Comparison of ENCODE assay signal across 11 cellular contexts in the genomic region with DNA sequence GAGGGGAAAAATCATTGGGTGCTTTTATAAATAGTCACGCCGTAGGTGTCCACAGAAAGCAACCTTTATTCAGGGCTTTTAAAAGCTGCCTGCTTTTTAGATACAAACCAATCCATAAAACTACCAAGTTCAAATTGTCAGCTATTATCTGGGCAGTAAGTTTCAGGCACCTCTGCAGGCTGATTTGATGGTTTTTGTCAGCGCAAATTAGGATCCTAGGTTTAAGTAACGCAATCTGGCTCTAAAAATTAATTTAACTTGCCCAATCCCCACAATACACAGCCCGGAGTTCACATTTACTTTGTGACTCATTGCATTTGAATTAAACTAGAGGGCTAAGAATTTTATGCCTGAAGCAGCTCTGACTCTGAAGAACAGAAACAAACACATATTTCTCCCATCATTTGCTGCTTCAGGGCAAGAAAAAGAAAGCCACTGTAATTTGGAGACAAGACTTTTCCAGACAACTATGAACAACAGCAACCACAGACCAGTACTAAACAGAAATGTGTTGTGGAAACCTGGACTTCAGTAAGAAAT. TPM values are rescaled to one million over a fixed set of nuclear protein-coding genes. Genes with fewer than 3 reads are reported as not detected.
DNase-seq lines count a peak whose midpoint lies in the region; ATAC-seq and TF ChIP-seq lines count a peak whose summit lies in the region.
"Had no signal": no experiment of that assay in that cellular context is flagged by ENCODE, and none has a peak within 500 bp of the region (broad histone marks: within the 10 kb centered on the region; RNA-seq: fewer than 3 reads in every experiment).

No MANE protein-coding gene starts in this region.

- 0 out of 2 replicates have a peak, but pooled peaks cover 3% of the 10 kb centered on the region for H4K20me1 ChIP-seq in GM23248 (ENCODE audit: insufficient read depth)

- no peaks in the 10 kb centered on the region for H3K9me3 Mint-ChIP-seq in T-helper 2 cell treated with Interferon-gamma antibody and Interleukin-4, amounts not matched to agents 5 μg/mL and 100 μg/mL, for 36 hours
- H3K9me3 Mint-ChIP-seq: activated CD4-positive, alpha-beta memory T cell treated with anti-CD3 and anti-CD28 coated beads, Interleukin-2, amount 10 ng/mL, durations not matched to agents 7 days and 5 days; dendritic cell treated with granulocyte-macrophage colony-stimulating factor and Interleukin-4, amounts not matched to agents 40 ng/mL and 50 ng/mL, for 4 days had no signal

- H3K9me3 ChIP-seq in GM23248 (ENCODE audit: low read depth) = no peaks in the 10 kb centered on the region
- H3K9me3 ChIP-seq in adipocyte (ENCODE audit: control insufficient read depth, low read length) = no peaks in the 10 kb centered on the region
- no peaks in the 10 kb centered on the region for H3K9me3 ChIP-seq in sigmoid colon
- H3K9me3 ChIP-seq: Peyer's patch had no signal

- peaks cover 79% of the 10 kb centered on the region for H3F3A ChIP-seq in GM23248 (ENCODE audit: insufficient read depth)

- peaks cover 58% of the 10 kb centered on the region for H3K4me1 ChIP-seq in GM23248 (ENCODE audit: insufficient read depth)
- H3K4me1 ChIP-seq in adipocyte (ENCODE audit: control insufficient read depth, insufficient read depth, low read length) = peaks cover 45% of the 10 kb centered on the region
- H3K4me1 ChIP-seq in foreskin keratinocyte = peaks cover 23% of the 10 kb centered on the region
- peaks cover 0 to 45% (median 41%) of the 10 kb centered on the region in 4 donors for H3K4me1 ChIP-seq in sigmoid colon
- H3K4me1 ChIP-seq: Peyer's patch had no signal

- peaks cover 20% of the 10 kb centered on the region; the same call in 1 of the 2 replicates for H3K36me3 ChIP-seq in GM23248 (ENCODE audit: low read depth)
- peaks cover 29% of the 10 kb centered on the region for H3K36me3 ChIP-seq in adipocyte (ENCODE audit: control insufficient read depth, insufficient read depth, low read length, severe bottlenecking)
- no peaks in the 10 kb centered on the region for H3K36me3 ChIP-seq in sigmoid colon
- H3K36me3 ChIP-seq: Peyer's patch had no signal

- H2AFZ ChIP-seq in GM23248 = no peak overlapping the region

- H3K9ac ChIP-seq in GM23248 (peak overlapping the region; percentile 80), adipocyte (ENCODE audit: low read length) (peak overlapping the region; percentile 17)

- in situ Hi-C loops in GM23248 (cut with MboI) = no loop called here

- no peak for TF ChIP-seq POLR2A in sigmoid colon (IDR thresholded peaks at IDR 0.05)

- H3K4me1 Mint-ChIP-seq in T-helper 2 cell treated with Interferon-gamma antibody and Interleukin-4, amounts not matched to agents 5 μg/mL and 100 μg/mL, for 36 hours (ENCODE audit: low read depth) = no peaks in the 10 kb centered on the region
- H3K4me1 Mint-ChIP-seq: activated CD4-positive, alpha-beta memory T cell treated with anti-CD3 and anti-CD28 coated beads, Interleukin-2, amount 10 ng/mL, durations not matched to agents 7 days and 5 days had no signal

- no peaks in the 10 kb centered on the region for H3K9me2 ChIP-seq in GM23248 (ENCODE audit: insufficient read depth)

- TF ChIP-seq CTCF in foreskin keratinocyte (conservative IDR thresholded peaks at IDR 0.05) (peak; percentile 0), sigmoid colon (IDR thresholded peaks at IDR 0.05) (no peak)

- peaks cover 97% of the 10 kb centered on the region for H3K79me2 ChIP-seq in GM23248 (ENCODE audit: insufficient read depth)

- no peak overlapping the region for H3K27ac Mint-ChIP-seq in T-helper 2 cell treated with Interferon-gamma antibody and Interleukin-4, amounts not matched to agents 5 μg/mL and 100 μg/mL, for 36 hours
- H3K27ac Mint-ChIP-seq: activated CD4-positive, alpha-beta memory T cell treated with anti-CD3 and anti-CD28 coated beads, Interleukin-2, amount 10 ng/mL, durations not matched to agents 7 days and 5 days; dendritic cell treated with granulocyte-macrophage colony-stimulating factor and Interleukin-4, amounts not matched to agents 40 ng/mL and 50 ng/mL, for 4 days had no signal

- ATAC-seq in foreskin keratinocyte = peak; percentile 81

- WGBS in GM23248 (ENCODE audit: low coverage in 1 of 2, low lambda C conversion rate in 2 of 2, missing lambda C conversion rate in 2 of 2), 2 experiments = 40% methylated on average over 5 of the region's 5 CpGs
- 80 to 84% methylated on average over 5 of the region's 5 CpGs for WGBS in sigmoid colon, 2 donors

- intact Hi-C loops in sigmoid colon (cut with DNase I) = no loop called here
- intact Hi-C loops in posterior vena cava (cut with DNase I) = no loop called here

- H3K4me3 ChIP-seq in GM23248 = peak overlapping the region; percentile 32
- H3K4me3 ChIP-seq in adipocyte (ENCODE audit: low read length) = peak overlapping the region; percentile 17
- H3K4me3 ChIP-seq in sigmoid colon = no peak overlapping the region
- H3K4me3 ChIP-seq: Peyer's patch had no signal

- H3K27me3 Mint-ChIP-seq in T-helper 2 cell treated with Interferon-gamma antibody and Interleukin-4, amounts not matched to agents 5 μg/mL and 100 μg/mL, for 36 hours (ENCODE audit: low read depth) = peaks cover 4% of the 10 kb centered on the region
- H3K27me3 Mint-ChIP-seq: activated CD4-positive, alpha-beta memory T cell treated with anti-CD3 and anti-CD28 coated beads, Interleukin-2, amount 10 ng/mL, durations not matched to agents 7 days and 5 days; dendritic cell treated with granulocyte-macrophage colony-stimulating factor and Interleukin-4, amounts not matched to agents 40 ng/mL and 50 ng/mL, for 4 days had no signal

- no peaks in the 10 kb centered on the region for H3K36me3 Mint-ChIP-seq in T-helper 2 cell treated with Interferon-gamma antibody and Interleukin-4, amounts not matched to agents 5 μg/mL and 100 μg/mL, for 36 hours (ENCODE audit: low read depth)

- H3K27me3 ChIP-seq in GM23248 (replicated peaks; ENCODE audit: insufficient read depth) = no peaks in the 10 kb centered on the region
- no peaks in the 10 kb centered on the region for H3K27me3 ChIP-seq in adipocyte (replicated peaks; ENCODE audit: control insufficient read depth, insufficient read depth, low read length)
- H3K27me3 ChIP-seq in foreskin keratinocyte = no peaks in the 10 kb centered on the region
- no peaks in the 10 kb centered on the region for H3K27me3 ChIP-seq in sigmoid colon
- H3K27me3 ChIP-seq: Peyer's patch had no signal

- peak; percentile 91 for DNase-seq in GM23248
- DNase-seq in adipocyte (ENCODE audit: low read depth) = peak; percentile 90
- DNase-seq in foreskin keratinocyte = peak; percentile 88 to 91
- no peak for DNase-seq in sigmoid colon
- DNase-seq in T-helper 2 cell treated with Interferon-gamma antibody and Interleukin-4, amounts not matched to agents 5 μg/mL and 100 μg/mL, for 36 hours (ENCODE audit: low spot score) = no peak
- DNase-seq in NCI-H1105 (lab: John Stamatoyannopoulos, UW) = no peak
- DNase-seq in posterior vena cava (ENCODE audit: low spot score) = no peak
- no peak for DNase-seq in occipital lobe (lab: John Stamatoyannopoulos, UW)
- DNase-seq: activated CD4-positive, alpha-beta memory T cell treated with anti-CD3 and anti-CD28 coated beads, Interleukin-2, amount 10 ng/mL, durations not matched to agents 7 days and 5 days; Peyer's patch had no signal

- peak overlapping the region; percentile 98 for H3K27ac ChIP-seq in GM23248
- H3K27ac ChIP-seq in foreskin keratinocyte = peak overlapping the region; percentile 64
- H3K27ac ChIP-seq in sigmoid colon = peak overlapping the region; percentile 17 to 72 (median 57)
- H3K27ac ChIP-seq: Peyer's patch had no signal

- no peak for TF ChIP-seq EP300 in sigmoid colon (IDR thresholded peaks at IDR 0.05)

- no peak overlapping the region for H3K4me3 Mint-ChIP-seq in T-helper 2 cell treated with Interferon-gamma antibody and Interleukin-4, amounts not matched to agents 5 μg/mL and 100 μg/mL, for 36 hours
- H3K4me3 Mint-ChIP-seq: activated CD4-positive, alpha-beta memory T cell treated with anti-CD3 and anti-CD28 coated beads, Interleukin-2, amount 10 ng/mL, durations not matched to agents 7 days and 5 days; dendritic cell treated with granulocyte-macrophage colony-stimulating factor and Interleukin-4, amounts not matched to agents 40 ng/mL and 50 ng/mL, for 4 days had no signal

- H3K4me2 ChIP-seq in GM23248 (ENCODE audit: unreplicated experiment) = peak overlapping the region; percentile 69

RNA-seq across cellular contexts. Expression of a gene that starts 43.3 kb away (rescaled TPM):
- 134 and 152 TPM in 2 replicates for total RNA-seq in GM23248 (2014; rRNA removed; shearing (Covaris generic))
- polyA plus RNA-seq in GM23248 (2016; fragmentation: Nextera tagmentation; extraction: Ambion mirVana) (175 and 184 TPM in 2 replicates), foreskin keratinocyte (11.6 and 12.2 TPM in 2 replicates), sigmoid colon (10 to 100 TPM in 2 of 3 donors, 1 to 10 TPM in 1; 3.6 to 24.0 (median 18.3) TPM)
- total RNA-seq in foreskin keratinocyte (57.3 and 58.2 TPM in 2 replicates), sigmoid colon (10 to 100 TPM; 44.1 to 52.4 (median 46.9) TPM), posterior vena cava (100 to 1,000 TPM; 123 TPM), occipital lobe (91.9 TPM)

Comparison
In these comparisons a context has a peak if more than half of its experiments do, and no peak if none do; other contexts are left out.
1. DNase-seq: peak in GM23248 (single experiment), adipocyte (single experiment) and foreskin keratinocyte (2 of 2); none in sigmoid colon (single experiment), T-helper 2 cell treated with Interferon-gamma antibody and Interleukin-4, amounts not matched to agents 5 μg/mL and 100 μg/mL, for 36 hours (single experiment), NCI-H1105 (single experiment), posterior vena cava (single experiment) and occipital lobe (single experiment).
2. H3K4me3 ChIP-seq: peak in GM23248 (single experiment) and adipocyte (single experiment); none in sigmoid colon (0 of 4).
3. Peak in every context shown above with its lines, with median percentiles within 50 percentile points of each other: H3K27ac ChIP-seq.